ENCODE assay signal across 16 cellular contexts in genomic region chr21:33884361-33885157, GRCh38. TPM values are rescaled to one million over a fixed set of nuclear protein-coding genes. Genes with fewer than 3 reads are reported as not detected.
DNase-seq lines count a peak whose midpoint lies in the region; ATAC-seq and TF ChIP-seq lines count a peak whose summit lies in the region.
"Had no signal": no experiment of that assay in that cellular context is flagged by ENCODE, and none has a peak within 500 bp of the region (broad histone marks: within the 10 kb centered on the region; RNA-seq: fewer than 3 reads in every experiment).

No MANE protein-coding gene starts in this region.

- ATAC-seq in GM23338 (no peak; the same call in 2 of the 3 replicates), GM19455 (IDR thresholded peaks at IDR 0.05; ENCODE audit: unreplicated experiment) (no peak), mucosa of descending colon (no peak)
- ATAC-seq in activated T-cell treated with anti-CD3 and anti-CD28 coated beads, Interleukin-2, amount 50 U/mL, for 72 hours (replicated peaks in 1 of 2): no peak
- ATAC-seq: activated CD4-positive, alpha-beta T cell treated with anti-CD3 and anti-CD28 coated beads for 36 hours; left cardiac atrium had no signal

- no peaks in the 10 kb centered on the region for H3K36me3 ChIP-seq in ACC112 (ENCODE audit: insufficient read depth, low read length)
- H3K36me3 ChIP-seq in GM23338 (ENCODE audit: insufficient read depth): no peaks in the 10 kb centered on the region
- no peaks in the 10 kb centered on the region for H3K36me3 ChIP-seq in mucosa of descending colon (ENCODE audit: low read depth)

- intact Hi-C loops in mucosa of descending colon (cut with DNase I, micrococcal nuclease): no loop called here

- H3K4me2 ChIP-seq in GM23338: no peak overlapping the region
- H3K4me2 ChIP-seq: hepatocyte had no signal

- H2AFZ ChIP-seq in ACC112 (ENCODE audit: low read length, unreplicated experiment): peak overlapping the region; percentile 60
- peak overlapping the region; percentile 23; the same call in 1 of the 2 replicates for H2AFZ ChIP-seq in GM23338
- H2AFZ ChIP-seq: hepatocyte had no signal

- 0 out of 2 replicates have a peak overlapping the region, but pooled peaks have one; percentile 10 for H3K27ac Mint-ChIP-seq in GM23338
- no peak overlapping the region for H3K27ac Mint-ChIP-seq in activated T-cell treated with anti-CD3 and anti-CD28 coated beads, Interleukin-2, amount 50 U/mL, for 72 hours
- H3K27ac Mint-ChIP-seq: activated CD4-positive, alpha-beta T cell treated with anti-CD3 and anti-CD28 coated beads for 36 hours; activated naive CD8-positive, alpha-beta T cell treated with anti-CD3 and anti-CD28 coated beads, Interleukin-2, amount 10 ng/mL, durations not matched to agents 7 days and 5 days; T-helper 1 cell treated with Interleukin-12 subunit alpha and Interleukin-12 subunit beta and Interleukin-4 antibody, amounts not matched to agents 30 μg/mL and 1 μg/mL, for 36 hours had no signal

- H3K27me3 Mint-ChIP-seq in GM23338 (ENCODE audit: insufficient read depth, low read depth, poor library complexity): no peaks in the 10 kb centered on the region
- no peaks in the 10 kb centered on the region for H3K27me3 Mint-ChIP-seq in activated T-cell treated with anti-CD3 and anti-CD28 coated beads, Interleukin-2, amount 50 U/mL, for 72 hours (ENCODE audit: low read depth)
- H3K27me3 Mint-ChIP-seq: activated CD4-positive, alpha-beta T cell treated with anti-CD3 and anti-CD28 coated beads for 36 hours had no signal

- H3K27me3 ChIP-seq in ACC112 (ENCODE audit: insufficient read depth, low read length): peaks cover 13% of the 10 kb centered on the region; the same call in 1 of the 2 replicates
- no peaks in the 10 kb centered on the region for H3K27me3 ChIP-seq in GM23338 (ENCODE audit: insufficient read depth)
- H3K27me3 ChIP-seq: hepatocyte had no signal

- no peaks in the 10 kb centered on the region for H3K9me3 ChIP-seq in mucosa of descending colon
- H3K9me3 ChIP-seq: Caco-2 had no signal

- H3K4me1 Mint-ChIP-seq in GM23338: peaks cover 13% of the 10 kb centered on the region
- no peaks in the 10 kb centered on the region for H3K4me1 Mint-ChIP-seq in activated T-cell treated with anti-CD3 and anti-CD28 coated beads, Interleukin-2, amount 50 U/mL, for 72 hours (ENCODE audit: low read depth)
- H3K4me1 Mint-ChIP-seq: activated CD4-positive, alpha-beta T cell treated with anti-CD3 and anti-CD28 coated beads for 36 hours; naive B cell had no signal

- in situ Hi-C loops in astrocyte of the spinal cord (cut with HindIII; ENCODE audit: low sequenced_read_pairs): no loop called here

- H3K9me2 ChIP-seq in GM23338 (ENCODE audit: insufficient read depth): peaks cover 8% of the 10 kb centered on the region; the same call in 1 of the 2 replicates

- peak overlapping the region; percentile 46; the same call in 1 of the 2 replicates for H3K4me3 ChIP-seq in ACC112 (ENCODE audit: low read depth, low read length)
- no peak overlapping the region for H3K4me3 ChIP-seq in GM23338
- H3K4me3 ChIP-seq in astrocyte of the spinal cord (ENCODE audit: low read depth, low read length): no peak overlapping the region
- H3K4me3 ChIP-seq in mucosa of descending colon: no peak overlapping the region
- H3K4me3 ChIP-seq: hepatocyte had no signal

- H4K20me1 ChIP-seq in GM23338 (replicated peaks; ENCODE audit: insufficient read depth): no peaks in the 10 kb centered on the region

- H3K4me1 ChIP-seq in ACC112 (ENCODE audit: control insufficient read depth, insufficient read depth, low read length, unreplicated experiment): no peaks in the 10 kb centered on the region
- H3K4me1 ChIP-seq in GM23338 (ENCODE audit: insufficient read depth): peaks cover 7% of the 10 kb centered on the region
- no peaks in the 10 kb centered on the region for H3K4me1 ChIP-seq in mucosa of descending colon (ENCODE audit: low read depth)
- H3K4me1 ChIP-seq: Caco-2 had no signal

- H3K79me2 ChIP-seq in ACC112 (ENCODE audit: control insufficient read depth, insufficient read depth, low read length, unreplicated experiment) (no peaks in the 10 kb centered on the region), GM23338 (replicated peaks; ENCODE audit: insufficient read depth) (no peaks in the 10 kb centered on the region)
- H3K79me2 ChIP-seq: hepatocyte had no signal

- H3K36me3 Mint-ChIP-seq in GM23338 (ENCODE audit: low read depth): no peaks in the 10 kb centered on the region
- no peaks in the 10 kb centered on the region for H3K36me3 Mint-ChIP-seq in activated T-cell treated with anti-CD3 and anti-CD28 coated beads, Interleukin-2, amount 50 U/mL, for 72 hours (ENCODE audit: insufficient read depth in 2 of 2)
- H3K36me3 Mint-ChIP-seq: activated naive CD8-positive, alpha-beta T cell treated with anti-CD3 and anti-CD28 coated beads, Interleukin-2, amount 10 ng/mL, durations not matched to agents 7 days and 5 days; naive B cell had no signal

- DNase-seq in GM23338 (ENCODE audit: low spot score) (no peak), astrocyte of the spinal cord (ENCODE audit: low read depth, low spot score) (peak; percentile 47), foreskin melanocyte (peak; percentile 83), Ammon's horn (ENCODE audit: low spot score) (no peak), mucosa of descending colon (no peak)
- DNase-seq in activated T-cell treated with anti-CD3 and anti-CD28 coated beads, Interleukin-2, amount 50 U/mL, for 72 hours: no peak
- DNase-seq: activated CD4-positive, alpha-beta T cell treated with anti-CD3 and anti-CD28 coated beads for 36 hours; activated naive CD8-positive, alpha-beta T cell treated with anti-CD3 and anti-CD28 coated beads, Interleukin-2, amount 10 ng/mL, durations not matched to agents 7 days and 5 days; Caco-2; left cardiac atrium; naive B cell had no signal

- no peak overlapping the region for H3K4me3 Mint-ChIP-seq in GM23338
- H3K4me3 Mint-ChIP-seq in activated T-cell treated with anti-CD3 and anti-CD28 coated beads, Interleukin-2, amount 50 U/mL, for 72 hours: no peak overlapping the region
- H3K4me3 Mint-ChIP-seq: activated CD4-positive, alpha-beta T cell treated with anti-CD3 and anti-CD28 coated beads for 36 hours; activated naive CD8-positive, alpha-beta T cell treated with anti-CD3 and anti-CD28 coated beads, Interleukin-2, amount 10 ng/mL, durations not matched to agents 7 days and 5 days; naive B cell; T-helper 1 cell treated with Interleukin-12 subunit alpha and Interleukin-12 subunit beta and Interleukin-4 antibody, amounts not matched to agents 30 μg/mL and 1 μg/mL, for 36 hours had no signal

- no peaks in the 10 kb centered on the region for H3F3A ChIP-seq in GM23338 (replicated peaks; ENCODE audit: low read depth)

- H3K27ac ChIP-seq in ACC112 (ENCODE audit: low read depth, low read length) (no peak overlapping the region), GM23338 (ENCODE audit: low read depth) (no peak overlapping the region; the same call in 1 of the 2 replicates)
- H3K27ac ChIP-seq: hepatocyte, RWPE1 had no signal

- no peaks in the 10 kb centered on the region for H3K9me3 Mint-ChIP-seq in GM23338
- no peaks in the 10 kb centered on the region for H3K9me3 Mint-ChIP-seq in activated T-cell treated with anti-CD3 and anti-CD28 coated beads, Interleukin-2, amount 50 U/mL, for 72 hours
- H3K9me3 Mint-ChIP-seq: activated naive CD8-positive, alpha-beta T cell treated with anti-CD3 and anti-CD28 coated beads, Interleukin-2, amount 10 ng/mL, durations not matched to agents 7 days and 5 days; naive B cell; T-helper 1 cell treated with Interleukin-12 subunit alpha and Interleukin-12 subunit beta and Interleukin-4 antibody, amounts not matched to agents 30 μg/mL and 1 μg/mL, for 36 hours had no signal

- TF ChIP-seq CTCF in GM23338 (conservative IDR thresholded peaks at IDR 0.05; ENCODE audit: low read depth in 2 of 2) (no peak), astrocyte of the spinal cord (IDR thresholded peaks at IDR 0.05; ENCODE audit: low read depth, low read length) (no peak), mucosa of descending colon (IDR thresholded peaks at IDR 0.05) (no peak)

TF ChIP-seq in GM23338, 12 proteins besides CTCF, POLR2A, EP300 and RAD21:
- TF ChIP-seq EZH2 (IDR thresholded peaks at IDR 0.05; ENCODE audit: low read depth, unreplicated experiment): no peak

RNA-seq across cellular contexts. Expression of gene ATP5PO, which starts 31.0 kb away (rescaled TPM):
- 236 and 244 TPM in 2 replicates for total RNA-seq in GM23338 (2014; rRNA removed; shearing (Covaris generic))
- 437 and 522 TPM in 2 replicates for polyA plus RNA-seq in GM23338 (2016; fragmentation: Nextera tagmentation; extraction: Ambion mirVana)
- 100 to 1,000 TPM; 217 to 230 TPM for total RNA-seq in activated T-cell treated with anti-CD3 and anti-CD28 coated beads, Interleukin-2, amount 50 U/mL, for 72 hours
- 100 to 1,000 TPM; 223 to 297 (median 282) TPM for total RNA-seq in mucosa of descending colon

Comparison
In these comparisons a context has a peak if more than half of its experiments do, and no peak if none do; other contexts are left out.
1. DNase-seq: peak in astrocyte of the spinal cord (single experiment) and foreskin melanocyte (single experiment); none in GM23338 (single experiment), activated T-cell treated with anti-CD3 and anti-CD28 coated beads, Interleukin-2, amount 50 U/mL, for 72 hours (0 of 2), Ammon's horn (single experiment) and mucosa of descending colon (0 of 3).